Comparison of ENCODE assay signal across 24 cellular contexts in genomic region chr10:45586028-45586824, GRCh38.
"Had no signal": no experiment of that assay in that cellular context is flagged by ENCODE, and none has a peak within 500 bp of the region (broad histone marks: within the 10 kb centered on the region; RNA-seq: fewer than 3 reads in every experiment).

No MANE protein-coding gene starts in this region.

- H3K27ac Mint-ChIP-seq: activated CD8-positive, alpha-beta T cell treated with anti-CD3 and anti-CD28 coated beads for 36 hours; activated naive CD4-positive, alpha-beta T cell treated with anti-CD3 and anti-CD28 coated beads for 36 hours; activated naive CD4-positive, alpha-beta T cell treated with anti-CD3 and anti-CD28 coated beads, Interleukin-2, amount 50 U/mL, for 24 hours; activated naive CD8-positive, alpha-beta T cell treated with anti-CD3 and anti-CD28 coated beads, Interleukin-2, amount 10 ng/mL, durations not matched to agents 7 days and 5 days; brain had no signal

- H3K4me1 ChIP-seq: ascending aorta, breast epithelium had no signal

- H3K9me3 ChIP-seq: ascending aorta, breast epithelium, colonic mucosa had no signal

- H3K4me3 ChIP-seq: ascending aorta, breast epithelium, cardiac muscle cell, colonic mucosa had no signal

- ATAC-seq: activated CD8-positive, alpha-beta T cell treated with anti-CD3 and anti-CD28 coated beads for 36 hours; esophagus mucosa had no signal

- H3K27me3 ChIP-seq: ascending aorta, breast epithelium, cardiac muscle cell, colonic mucosa had no signal

- H3K27me3 Mint-ChIP-seq: activated CD8-positive, alpha-beta T cell treated with anti-CD3 and anti-CD28 coated beads for 36 hours; activated naive CD4-positive, alpha-beta T cell treated with anti-CD3 and anti-CD28 coated beads, Interleukin-2, amount 50 U/mL, for 24 hours; activated naive CD8-positive, alpha-beta T cell treated with anti-CD3 and anti-CD28 coated beads, Interleukin-2, amount 10 ng/mL, durations not matched to agents 7 days and 5 days; brain had no signal

- H3K27ac ChIP-seq: ascending aorta, breast epithelium, cardiac muscle cell, colonic mucosa had no signal

- H3K4me3 Mint-ChIP-seq: activated CD8-positive, alpha-beta T cell treated with anti-CD3 and anti-CD28 coated beads for 36 hours; activated naive CD4-positive, alpha-beta T cell treated with anti-CD3 and anti-CD28 coated beads for 36 hours; activated naive CD4-positive, alpha-beta T cell treated with anti-CD3 and anti-CD28 coated beads, Interleukin-2, amount 50 U/mL, for 24 hours; activated naive CD8-positive, alpha-beta T cell treated with anti-CD3 and anti-CD28 coated beads, Interleukin-2, amount 10 ng/mL, durations not matched to agents 7 days and 5 days; brain had no signal

- H3K36me3 ChIP-seq: breast epithelium, cardiac muscle cell, colonic mucosa had no signal

- DNase-seq: activated CD4-positive, alpha-beta T cell treated with anti-CD3 and anti-CD28 coated beads for 48 hours; activated CD4-positive, alpha-beta T cell treated with anti-CD3 and anti-CD28 coated beads, Interleukin-2, amount 50 U/mL, for 1 hour; activated CD4-positive, alpha-beta T cell treated with anti-CD3 and anti-CD28 coated beads, Interleukin-2, amount 50 U/mL, for 48 hours; activated CD4-positive, CD25-positive, alpha-beta regulatory T cell; activated CD4-positive, CD25-positive, alpha-beta regulatory T cell treated with anti-CD3 and anti-CD28 coated beads, Interleukin-2, amount 50 U/mL, for 72 hours; activated CD8-positive, alpha-beta memory T cell treated with anti-CD3 and anti-CD28 coated beads for 24 hours; activated CD8-positive, alpha-beta T cell treated with anti-CD3 and anti-CD28 coated beads for 36 hours; activated effector memory CD4-positive, alpha-beta T cell treated with Interleukin-2 at 50 U/mL for 16 hours; activated gamma-delta T cell treated with Interleukin-2 at 50 U/mL for 16 hours; activated naive CD4-positive, alpha-beta T cell treated with anti-CD3 and anti-CD28 coated beads for 36 hours; activated naive CD8-positive, alpha-beta T cell treated with anti-CD3 and anti-CD28 coated beads, Interleukin-2, amount 10 ng/mL, durations not matched to agents 7 days and 5 days; activated T-cell treated with anti-CD3 and anti-CD28 coated beads, Interleukin-2, amount 50 U/mL, for 48 hours; central memory CD4-positive, alpha-beta T cell; cerebellar nuclear complex; colonic mucosa; effector CD8-positive, alpha-beta T cell; foreskin fibroblast; head of caudate nucleus had no signal
